Comparison of ENCODE assay signal across 1 cellular context in the genomic region with DNA sequence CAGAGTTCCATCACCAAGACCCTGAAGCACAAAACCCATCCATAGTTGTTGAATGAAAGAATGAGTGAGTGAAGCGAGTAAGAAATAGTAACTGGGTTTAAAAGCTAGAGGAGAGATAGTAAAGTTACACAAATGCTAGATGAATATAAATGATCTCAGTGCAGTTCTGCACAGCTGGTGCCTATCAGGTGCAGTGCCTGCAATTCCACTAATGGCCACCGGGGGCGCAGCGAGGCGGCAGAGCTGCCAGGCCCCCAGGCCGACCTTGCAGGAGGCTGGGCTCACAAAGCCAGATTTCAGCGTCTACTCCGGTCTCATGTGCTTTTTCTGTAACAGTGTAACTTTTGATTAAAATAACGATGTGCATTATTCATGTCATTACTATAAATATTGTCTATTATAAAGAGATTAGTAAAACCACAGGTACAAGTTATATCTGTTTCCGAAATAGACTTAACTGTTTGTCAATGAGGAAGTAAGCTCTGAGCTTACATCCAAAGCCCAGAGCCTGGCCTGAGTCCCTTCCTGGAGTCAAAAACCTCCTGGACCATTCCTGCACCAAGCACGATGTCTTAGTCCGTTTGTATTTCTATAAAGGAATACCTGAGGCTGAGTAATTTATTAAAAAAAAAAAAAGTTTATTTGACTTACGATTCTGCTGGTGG.
TF ChIP-seq lines count a peak whose summit lies in the region.

No MANE protein-coding gene starts in this region.

TF ChIP-seq in GM23338, 12 proteins besides CTCF, POLR2A, EP300 and RAD21 (continued from another document):
- TF ChIP-seq, protein P1, sequence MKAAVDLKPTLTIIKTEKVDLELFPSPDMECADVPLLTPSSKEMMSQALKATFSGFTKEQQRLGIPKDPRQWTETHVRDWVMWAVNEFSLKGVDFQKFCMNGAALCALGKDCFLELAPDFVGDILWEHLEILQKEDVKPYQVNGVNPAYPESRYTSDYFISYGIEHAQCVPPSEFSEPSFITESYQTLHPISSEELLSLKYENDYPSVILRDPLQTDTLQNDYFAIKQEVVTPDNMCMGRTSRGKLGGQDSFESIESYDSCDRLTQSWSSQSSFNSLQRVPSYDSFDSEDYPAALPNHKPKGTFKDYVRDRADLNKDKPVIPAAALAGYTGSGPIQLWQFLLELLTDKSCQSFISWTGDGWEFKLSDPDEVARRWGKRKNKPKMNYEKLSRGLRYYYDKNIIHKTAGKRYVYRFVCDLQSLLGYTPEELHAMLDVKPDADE (IDR thresholded peaks at IDR 0.05), result no peak
- TF ChIP-seq, protein P2, sequence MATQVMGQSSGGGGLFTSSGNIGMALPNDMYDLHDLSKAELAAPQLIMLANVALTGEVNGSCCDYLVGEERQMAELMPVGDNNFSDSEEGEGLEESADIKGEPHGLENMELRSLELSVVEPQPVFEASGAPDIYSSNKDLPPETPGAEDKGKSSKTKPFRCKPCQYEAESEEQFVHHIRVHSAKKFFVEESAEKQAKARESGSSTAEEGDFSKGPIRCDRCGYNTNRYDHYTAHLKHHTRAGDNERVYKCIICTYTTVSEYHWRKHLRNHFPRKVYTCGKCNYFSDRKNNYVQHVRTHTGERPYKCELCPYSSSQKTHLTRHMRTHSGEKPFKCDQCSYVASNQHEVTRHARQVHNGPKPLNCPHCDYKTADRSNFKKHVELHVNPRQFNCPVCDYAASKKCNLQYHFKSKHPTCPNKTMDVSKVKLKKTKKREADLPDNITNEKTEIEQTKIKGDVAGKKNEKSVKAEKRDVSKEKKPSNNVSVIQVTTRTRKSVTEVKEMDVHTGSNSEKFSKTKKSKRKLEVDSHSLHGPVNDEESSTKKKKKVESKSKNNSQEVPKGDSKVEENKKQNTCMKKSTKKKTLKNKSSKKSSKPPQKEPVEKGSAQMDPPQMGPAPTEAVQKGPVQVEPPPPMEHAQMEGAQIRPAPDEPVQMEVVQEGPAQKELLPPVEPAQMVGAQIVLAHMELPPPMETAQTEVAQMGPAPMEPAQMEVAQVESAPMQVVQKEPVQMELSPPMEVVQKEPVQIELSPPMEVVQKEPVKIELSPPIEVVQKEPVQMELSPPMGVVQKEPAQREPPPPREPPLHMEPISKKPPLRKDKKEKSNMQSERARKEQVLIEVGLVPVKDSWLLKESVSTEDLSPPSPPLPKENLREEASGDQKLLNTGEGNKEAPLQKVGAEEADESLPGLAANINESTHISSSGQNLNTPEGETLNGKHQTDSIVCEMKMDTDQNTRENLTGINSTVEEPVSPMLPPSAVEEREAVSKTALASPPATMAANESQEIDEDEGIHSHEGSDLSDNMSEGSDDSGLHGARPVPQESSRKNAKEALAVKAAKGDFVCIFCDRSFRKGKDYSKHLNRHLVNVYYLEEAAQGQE (IDR thresholded peaks at IDR 0.05; ENCODE audit: unreplicated experiment), result no peak
- TF ChIP-seq STAT1 (IDR thresholded peaks at IDR 0.05; ENCODE audit: unreplicated experiment), result no peak
